8 cellular contexts compared by ENCODE assay signal in the genomic region with DNA sequence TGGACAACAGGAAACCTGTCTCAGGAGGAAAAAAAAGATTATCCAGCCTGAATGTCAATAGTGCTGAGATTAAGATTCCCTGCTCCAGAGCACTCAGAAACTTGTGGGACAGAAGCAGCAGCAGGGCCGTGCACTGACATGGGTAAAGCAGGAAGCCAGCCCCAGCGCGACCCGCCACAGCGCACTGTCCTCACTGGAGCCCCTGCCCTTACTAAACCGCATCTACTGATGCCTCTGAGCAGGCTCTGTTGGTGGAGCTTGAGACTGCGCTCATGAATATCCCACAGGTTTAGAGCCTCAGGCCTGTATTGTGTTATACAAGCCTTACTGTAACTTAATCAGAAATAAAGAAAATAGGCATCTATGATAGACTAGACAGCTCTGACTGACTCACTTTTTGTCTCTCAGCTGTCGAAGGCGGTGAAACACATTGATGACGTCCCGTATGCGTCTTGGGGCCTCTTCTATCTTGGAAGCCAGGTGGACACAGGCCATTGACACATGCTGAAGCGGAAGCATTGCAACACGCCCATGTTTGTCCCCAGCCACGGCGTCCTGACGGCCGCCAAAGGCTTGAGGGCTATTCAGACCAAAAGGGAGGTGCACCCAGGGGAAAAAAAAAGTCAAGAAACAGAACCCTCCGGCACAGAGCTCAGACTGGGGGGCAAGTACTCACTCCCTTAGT. TPM values are rescaled to one million over a fixed set of nuclear protein-coding genes. Genes with fewer than 3 reads are reported as not detected.
A peak's percentile ranks its signal among the peaks of the same experiment; 100 is the strongest.
DNase-seq lines count a peak whose midpoint lies in the region; ATAC-seq and TF ChIP-seq lines count a peak whose summit lies in the region.

No MANE protein-coding gene starts in this region.

- H3K27ac Mint-ChIP-seq in Calu3 (ENCODE audit: unreplicated experiment): peak overlapping the region; percentile 79
- H3K27ac Mint-ChIP-seq in natural killer cell treated with Interleukin-12 subunit alpha and Interleukin-12 subunit beta and Interleukin-15 and Interleukin-18, amount 100 ng/mL, for 72 hours: peak overlapping the region; percentile 81 to 91

- H3K4me1 Mint-ChIP-seq in Calu3 (ENCODE audit: low read depth, unreplicated experiment): no peaks in the 10 kb centered on the region
- H3K4me1 Mint-ChIP-seq in natural killer cell treated with Interleukin-12 subunit alpha and Interleukin-12 subunit beta and Interleukin-15 and Interleukin-18, amount 100 ng/mL, for 72 hours (ENCODE audit: low read depth in 2 of 2): peaks cover 32 to 36% of the 10 kb centered on the region in 2 donors

- peak overlapping the region; percentile 78 to 100 (median 99) for H3K4me3 ChIP-seq in dorsolateral prefrontal cortex

- peak overlapping the region in 11 of 59 donors; percentile 79 to 96 (median 90) for H3K27ac ChIP-seq in dorsolateral prefrontal cortex

- CTCF ChIA-PET in Calu3 (lab: Charles Lee): no interaction called here

- intact Hi-C loops in Calu3 (cut with micrococcal nuclease; ENCODE audit: unreplicated experiment) (no loop called here), dorsolateral prefrontal cortex (cut with DNase I) (loop anchor here in 1 of 2 donors (2.0 kb wide), 1 partner anchor 23 kb away; a partner anchor contains a TSS)

- H3K27me3 Mint-ChIP-seq in Calu3 (ENCODE audit: unreplicated experiment): no peaks in the 10 kb centered on the region
- no peaks in the 10 kb centered on the region for H3K27me3 Mint-ChIP-seq in natural killer cell treated with Interleukin-12 subunit alpha and Interleukin-12 subunit beta and Interleukin-15 and Interleukin-18, amount 100 ng/mL, for 72 hours

- DNase-seq in Calu3 (no peak), NCI-H510A treated with DMSO at 0.1 percent for 48 hours (lab: John Stamatoyannopoulos, UW) (peak; percentile 29), dorsolateral prefrontal cortex (no peak), NCI-H2171 treated with DMSO at 0.1 percent for 48 hours (lab: John Stamatoyannopoulos, UW) (no peak)
- no peak for DNase-seq in natural killer cell treated with Interleukin-12 subunit alpha and Interleukin-12 subunit beta and Interleukin-15 and Interleukin-18, amount 100 ng/mL, for 72 hours (ENCODE audit: low spot score)

- TF ChIP-seq CTCF in Calu3 (IDR thresholded peaks at IDR 0.05; ENCODE audit: unreplicated experiment): no peak
- TF ChIP-seq CTCF in dorsolateral prefrontal cortex (IDR thresholded peaks at IDR 0.05 in 54 of 56, conservative IDR thresholded peaks at IDR 0.05 in 2 of 56; ENCODE audit: low read depth in 1 of 56, partially characterized antibody in 56 of 56): no peak

- H3K36me3 Mint-ChIP-seq in Calu3 (ENCODE audit: insufficient read depth, unreplicated experiment): peaks cover 81% of the 10 kb centered on the region
- peaks cover 20% of the 10 kb centered on the region for H3K36me3 Mint-ChIP-seq in natural killer cell treated with Interleukin-12 subunit alpha and Interleukin-12 subunit beta and Interleukin-15 and Interleukin-18, amount 100 ng/mL, for 72 hours

- H3K4me3 Mint-ChIP-seq in Calu3 (ENCODE audit: low read depth, unreplicated experiment): peak overlapping the region; percentile 84
- H3K4me3 Mint-ChIP-seq in natural killer cell treated with Interleukin-12 subunit alpha and Interleukin-12 subunit beta and Interleukin-15 and Interleukin-18, amount 100 ng/mL, for 72 hours: peak overlapping the region; percentile 99

- BruUV-seq in Calu3 (replicated peaks; lab: Mats Ljungman, UMichigan): TSS peak; percentile 69

- no peaks in the 10 kb centered on the region for H3K9me3 Mint-ChIP-seq in Calu3 (ENCODE audit: low read depth, unreplicated experiment)
- H3K9me3 Mint-ChIP-seq in natural killer cell treated with Interleukin-12 subunit alpha and Interleukin-12 subunit beta and Interleukin-15 and Interleukin-18, amount 100 ng/mL, for 72 hours: no peaks in the 10 kb centered on the region

- no peak for ATAC-seq in natural killer cell treated with Interleukin-12 subunit alpha and Interleukin-12 subunit beta and Interleukin-15 and Interleukin-18, amount 100 ng/mL, for 72 hours
- ATAC-seq in activated CD4-positive, CD25-positive, alpha-beta regulatory T cell treated with anti-CD3 and anti-CD28 coated beads, Interleukin-2, amount 50 U/mL, for 24 hours: no peak
- no peak for ATAC-seq in HG02623 (IDR thresholded peaks at IDR 0.05; ENCODE audit: unreplicated experiment)
- no peak for ATAC-seq in GM21360 (IDR thresholded peaks at IDR 0.05; ENCODE audit: unreplicated experiment)

- H3K27me3 ChIP-seq in dorsolateral prefrontal cortex: no peaks in the 10 kb centered on the region

RNA-seq across cellular contexts. Expression of a gene that starts 1.2 kb away (rescaled TPM):
- total RNA-seq in Calu3 (2022): 166 and 172 TPM in 2 replicates
- 100 to 1,000 TPM; 111 to 235 (median 165) TPM for total RNA-seq in dorsolateral prefrontal cortex
- total RNA-seq in natural killer cell treated with Interleukin-12 subunit alpha and Interleukin-12 subunit beta and Interleukin-15 and Interleukin-18, amount 100 ng/mL, for 72 hours: 100 to 1,000 TPM; 124 to 196 TPM

RNA-seq across cellular contexts. Expression of a gene that starts 9.1 kb away (rescaled TPM):
- 81.2 and 99.1 TPM in 2 replicates for total RNA-seq in Calu3 (2022)
- total RNA-seq in dorsolateral prefrontal cortex: 100 to 1,000 TPM in 12 of 120 experiments, 10 to 100 TPM in 108; 56.0 to 114 (median 86.3) TPM
- 100 to 1,000 TPM; 138 to 175 TPM for total RNA-seq in natural killer cell treated with Interleukin-12 subunit alpha and Interleukin-12 subunit beta and Interleukin-15 and Interleukin-18, amount 100 ng/mL, for 72 hours

RNA-seq across cellular contexts. Expression of a gene that starts 23.0 kb away (rescaled TPM):
- 98.9 and 107 TPM in 2 replicates for total RNA-seq in Calu3 (2022)
- 100 to 1,000 TPM in 92 of 120 experiments, 10 to 100 TPM in 28; 78.7 to 143 (median 109) TPM for total RNA-seq in dorsolateral prefrontal cortex
- 100 to 1,000 TPM; 106 to 216 TPM for total RNA-seq in natural killer cell treated with Interleukin-12 subunit alpha and Interleukin-12 subunit beta and Interleukin-15 and Interleukin-18, amount 100 ng/mL, for 72 hours

RNA-seq across cellular contexts. Expression of a gene that starts 23.1 kb away (rescaled TPM):
- total RNA-seq in Calu3 (2022) (not detected in 2 replicates), dorsolateral prefrontal cortex (10 to 100 TPM in 118 of 120 experiments, 1 to 10 TPM in 2; 4.0 to 63.5 (median 26.5) TPM)
- total RNA-seq in natural killer cell treated with Interleukin-12 subunit alpha and Interleukin-12 subunit beta and Interleukin-15 and Interleukin-18, amount 100 ng/mL, for 72 hours: not detected

RNA-seq across cellular contexts. Expression of a gene that starts 37.5 kb away (rescaled TPM):
- total RNA-seq in Calu3 (2022): 78.7 and 78.9 TPM in 2 replicates
- total RNA-seq in dorsolateral prefrontal cortex: 100 to 1,000 TPM in 33 of 120 experiments, 10 to 100 TPM in 87; 27.4 to 258 (median 73.3) TPM
- 1 to 10 TPM; 1.3 to 7.7 TPM for total RNA-seq in natural killer cell treated with Interleukin-12 subunit alpha and Interleukin-12 subunit beta and Interleukin-15 and Interleukin-18, amount 100 ng/mL, for 72 hours
